In the genomic region with DNA sequence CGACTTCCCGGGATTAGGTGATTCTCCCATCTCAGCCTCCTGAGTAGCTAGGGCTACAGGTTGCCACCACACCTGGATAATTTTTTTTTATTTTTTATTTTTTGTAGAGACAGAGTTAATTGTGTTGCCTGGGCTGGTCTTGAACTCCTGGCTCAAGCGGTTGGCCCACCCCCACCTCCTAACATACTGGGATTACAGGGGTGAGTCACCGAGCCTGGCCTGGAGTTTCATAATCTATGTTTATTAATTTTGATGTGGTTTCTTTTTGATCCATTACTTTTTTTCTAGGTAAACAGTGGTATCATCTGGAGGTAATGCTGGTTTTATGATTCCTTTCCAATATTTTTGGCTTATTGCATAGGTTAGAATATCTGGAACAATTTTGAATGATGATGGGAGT, we compare ENCODE assay signal across 26 cellular contexts.
"Had no signal": no experiment of that assay in that cellular context is flagged by ENCODE, and none has a peak within 500 bp of the region (broad histone marks: within the 10 kb centered on the region; RNA-seq: fewer than 3 reads in every experiment).

No MANE protein-coding gene starts in this region.

- H3K27me3 ChIP-seq: esophagus muscularis mucosa, ovary, sigmoid colon, testis, tibial artery, upper lobe of left lung had no signal

- H3K36me3 Mint-ChIP-seq: immature natural killer cell, natural killer cell had no signal

- DNase-seq: dermis blood vessel endothelial cell; effector memory CD4-positive, alpha-beta T cell; foreskin melanocyte; hypothalamus; immature natural killer cell; islet precursor cell; kidney glomerular epithelial cell; left ventricle myocardium superior; lower lobe of right lung; natural killer cell; occipital lobe; ovary; posterior cingulate gyrus; psoas muscle; right cardiac atrium; sigmoid colon; stimulated activated CD4-positive, alpha-beta T cell treated with anti-CD3 and anti-CD28 coated beads, Interleukin-2, amount 100 ng/mL, for 24 hours; stimulated activated CD4-positive, alpha-beta T cell treated with anti-CD3 and anti-CD28 coated beads, Interleukin-4, amount 100 ng/mL, for 4 hours; stimulated activated naive CD8-positive, alpha-beta T cell treated with anti-CD3 and anti-CD28 coated beads, Interleukin-15, Interleukin-2, amounts not matched to agents 100 U/mL and 50 U/mL, for 24 hours; substantia nigra; testis; tibial artery; upper lobe of left lung had no signal

- H3K27me3 Mint-ChIP-seq: stimulated activated memory B cell treated with anti-CD40 and anti-IgM and Interleukin-4, amounts not matched to agents 10 μg/mL and 1 μg/mL and 100 μg/mL, for 72 hours had no signal

- H3K4me1 ChIP-seq: esophagus muscularis mucosa, psoas muscle had no signal

- H3K9me3 ChIP-seq: esophagus muscularis mucosa, lower lobe of right lung, ovary, psoas muscle, sigmoid colon, testis, tibial artery, upper lobe of left lung had no signal

- H3K4me3 Mint-ChIP-seq: immature natural killer cell; natural killer cell; stimulated activated memory B cell treated with anti-CD40 and anti-IgM and Interleukin-4, amounts not matched to agents 10 μg/mL and 1 μg/mL and 100 μg/mL, for 72 hours had no signal

- H3K4me3 ChIP-seq: coronary artery, esophagus muscularis mucosa, lower lobe of right lung, ovary, psoas muscle, sigmoid colon, testis, tibial artery, upper lobe of left lung had no signal

- ATAC-seq: left ventricle myocardium superior; lower lobe of right lung; natural killer cell; psoas muscle; right cardiac atrium; stimulated activated memory B cell treated with anti-CD40 and anti-IgM and Interleukin-4, amounts not matched to agents 10 μg/mL and 1 μg/mL and 100 μg/mL, for 72 hours; stimulated activated naive CD8-positive, alpha-beta T cell treated with anti-CD3 and anti-CD28 coated beads, Interleukin-15, Interleukin-2, amounts not matched to agents 100 U/mL and 50 U/mL, for 24 hours had no signal

- H3K27ac ChIP-seq: coronary artery, esophagus muscularis mucosa, lower lobe of right lung, ovary, psoas muscle, sigmoid colon, testis, tibial artery, upper lobe of left lung had no signal

- H3K9me3 Mint-ChIP-seq: natural killer cell; stimulated activated memory B cell treated with anti-CD40 and anti-IgM and Interleukin-4, amounts not matched to agents 10 μg/mL and 1 μg/mL and 100 μg/mL, for 72 hours had no signal

- H3K36me3 ChIP-seq: esophagus muscularis mucosa, lower lobe of right lung, ovary, sigmoid colon, tibial artery, upper lobe of left lung had no signal

- H3K27ac Mint-ChIP-seq: immature natural killer cell; natural killer cell; stimulated activated memory B cell treated with anti-CD40 and anti-IgM and Interleukin-4, amounts not matched to agents 10 μg/mL and 1 μg/mL and 100 μg/mL, for 72 hours had no signal
